In genomic region chr4:180190382-180190781, GRCh38 we compare ENCODE assay signal across 17 cellular contexts.
DNase-seq lines count a peak whose midpoint lies in the region; ATAC-seq and TF ChIP-seq lines count a peak whose summit lies in the region.
"Had no signal": no experiment of that assay in that cellular context is flagged by ENCODE, and none has a peak within 500 bp of the region (broad histone marks: within the 10 kb centered on the region; RNA-seq: fewer than 3 reads in every experiment).

No MANE protein-coding gene starts in this region.

- no peak for ATAC-seq in DND-41 (ENCODE audit: insufficient read depth, low read depth)
- peak; percentile 70 for ATAC-seq in GM19463 (IDR thresholded peaks at IDR 0.05; ENCODE audit: unreplicated experiment)
- ATAC-seq in HG02938 (IDR thresholded peaks at IDR 0.05; ENCODE audit: unreplicated experiment) = peak; percentile 86
- peak; percentile 78 for ATAC-seq in HG03565 (IDR thresholded peaks at IDR 0.05; ENCODE audit: unreplicated experiment)
- ATAC-seq: upper lobe of right lung had no signal

- no peaks in the 10 kb centered on the region for H3K27me3 ChIP-seq in DND-41 (ENCODE audit: insufficient read depth, low read length, poor library complexity)
- H3K27me3 ChIP-seq in SJCRH30 = no peaks in the 10 kb centered on the region
- H3K27me3 ChIP-seq: upper lobe of right lung had no signal

- H3K36me3 ChIP-seq in DND-41 (ENCODE audit: insufficient read depth, low read length) (no peaks in the 10 kb centered on the region), SJCRH30 (no peaks in the 10 kb centered on the region)
- H3K36me3 ChIP-seq: upper lobe of right lung had no signal

- TF ChIP-seq CTCF in DND-41 (IDR thresholded peaks at IDR 0.05; ENCODE audit: borderline replicate concordance, extremely low read depth, low read length, poor library complexity, severe bottlenecking) = no peak

- H3K9me3 ChIP-seq in DND-41 (ENCODE audit: insufficient read depth, low read length, severe bottlenecking) (no peaks in the 10 kb centered on the region), SJCRH30 (replicated peaks) (no peaks in the 10 kb centered on the region)
- H3K9me3 ChIP-seq: upper lobe of right lung had no signal

- no peak overlapping the region for H3K9ac ChIP-seq in DND-41 (ENCODE audit: low read depth, low read length)

- H3K4me2 ChIP-seq in DND-41 (ENCODE audit: insufficient read depth, low read length) = no peak overlapping the region

- no peaks in the 10 kb centered on the region for H3K79me2 ChIP-seq in DND-41 (ENCODE audit: insufficient read depth, low read length)

- no peak for DNase-seq in DND-41
- DNase-seq in middle frontal gyrus (ENCODE audit: extremely low spot score, low spot score) = no peak
- DNase-seq in SJCRH30 = no peak
- DNase-seq in NCI-H146 treated with DMSO at 0.1 percent for 48 hours (lab: John Stamatoyannopoulos, UW; ENCODE audit: unreplicated experiment) = no peak
- no peak for DNase-seq in cerebellar cortex (ENCODE audit: low spot score)
- DNase-seq: activated CD8-positive, alpha-beta memory T cell treated with anti-CD3 and anti-CD28 coated beads, Interleukin-2, amount 50 U/mL, for 4 hours; activated naive CD4-positive, alpha-beta T cell treated with Interleukin-2 at 50 U/mL for 16 hours; DMS79 treated with DMSO at 0.1 percent for 48 hours; glutamatergic neuron; NCI-H2029; NCI-H526 treated with DMSO at 0.1 percent for 48 hours; nephron progenitor cell; stimulated activated naive CD4-positive, alpha-beta T cell treated with Interleukin-2 at 50 U/mL for 16 hours; upper lobe of right lung had no signal

- H3K4me1 ChIP-seq in DND-41 (ENCODE audit: insufficient read depth, low read length) (no peaks in the 10 kb centered on the region), SJCRH30 (no peaks in the 10 kb centered on the region)
- H3K4me1 ChIP-seq: upper lobe of right lung had no signal

- H3K4me3 ChIP-seq in DND-41 (ENCODE audit: low read depth in 1 of 2, low read length in 2 of 2) (no peak overlapping the region), SJCRH30 (no peak overlapping the region)
- H3K4me3 ChIP-seq: upper lobe of right lung had no signal

- peak overlapping the region; percentile 52 for H2AFZ ChIP-seq in DND-41 (ENCODE audit: low read depth, low read length)

- H4K20me1 ChIP-seq in DND-41 (ENCODE audit: insufficient read depth, low read length) = no peaks in the 10 kb centered on the region

- H3K27ac ChIP-seq in DND-41 (ENCODE audit: low read length) (no peak overlapping the region), SJCRH30 (no peak overlapping the region)
- H3K27ac ChIP-seq: upper lobe of right lung had no signal
